In the genomic region with DNA sequence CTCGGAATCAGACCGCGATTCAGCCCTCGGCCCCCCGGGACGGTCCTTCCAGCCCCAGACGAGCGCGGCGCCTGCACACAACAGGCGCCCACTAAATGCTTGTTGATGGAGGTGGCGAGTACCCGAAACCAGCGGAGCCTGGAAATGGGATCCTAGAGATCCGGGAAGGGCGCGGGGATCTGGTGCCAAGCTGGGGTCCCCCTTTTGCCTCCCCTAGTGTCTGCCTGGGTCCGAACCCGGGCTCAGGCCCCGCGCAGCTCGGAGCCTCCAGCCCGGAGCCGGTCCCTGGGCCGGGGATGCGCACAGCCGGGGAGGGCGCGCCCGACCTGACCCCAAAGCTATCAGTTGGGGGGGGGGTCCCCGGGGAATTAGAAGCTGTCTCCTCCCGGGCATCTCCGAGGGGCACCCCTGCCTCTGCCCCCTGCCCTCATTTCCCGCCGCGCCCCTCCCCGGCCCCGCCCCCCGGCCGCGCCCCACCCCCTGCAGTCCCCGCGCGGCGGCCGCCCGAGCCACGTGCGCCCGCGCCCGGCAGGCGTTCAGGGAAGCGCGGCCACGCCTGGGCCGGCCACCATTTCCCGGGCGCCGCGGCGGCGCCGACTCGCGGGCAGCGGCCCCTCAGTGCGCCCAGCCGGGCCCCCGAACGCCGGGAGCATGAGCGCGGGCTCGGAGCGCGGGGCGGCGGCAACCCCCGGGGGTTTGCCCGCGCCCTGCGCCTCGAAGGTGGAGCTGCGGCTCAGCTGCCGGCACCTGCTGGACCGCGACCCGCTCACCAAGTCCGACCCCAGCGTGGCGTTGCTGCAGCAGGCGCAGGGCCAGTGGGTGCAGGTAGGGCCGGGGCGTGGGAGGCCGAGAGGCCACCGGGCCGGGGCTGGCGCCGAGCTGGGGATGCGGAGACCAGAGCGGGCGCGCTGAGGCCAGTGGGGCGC, we compare ENCODE assay signal across 8 cellular contexts. TPM values are rescaled to one million over a fixed set of nuclear protein-coding genes. Genes with fewer than 3 reads are reported as not detected.
DNase-seq lines count a peak whose midpoint lies in the region; ATAC-seq, FAIRE-seq and TF ChIP-seq lines count a peak whose summit lies in the region.

A gene (plus strand): TSS at position 512 of the 926 bp plus-strand sequence. CDS start 140 bp downstream, at position 652.

- no peaks in the 10 kb centered on the region for H3K36me3 ChIP-seq in bronchial epithelial cell (ENCODE audit: control insufficient read depth, insufficient read depth, low read length)

- in situ Hi-C loops in KBM-7 (cut with MboI; ENCODE audit: low pct_unique_long_range_greater_than_20kb, low sequenced_read_pairs) = no loop called here

- TF ChIP-seq CTCF in GM12864 (IDR thresholded peaks at IDR 0.05; ENCODE audit: low read depth, low read length, missing control alignments) (no peak), bronchial epithelial cell (IDR thresholded peaks at IDR 0.05; ENCODE audit: insufficient read depth, low read length, severe bottlenecking) (no peak), lower leg skin (IDR thresholded peaks at IDR 0.05) (no peak)

- no peaks in the 10 kb centered on the region for H3K4me1 Mint-ChIP-seq in natural killer cell treated with Interleukin-12 subunit alpha and Interleukin-12 subunit beta and Interleukin-15 and Interleukin-18, amount 100 ng/mL, for 72 hours (ENCODE audit: low read depth in 2 of 2)

- no peaks in the 10 kb centered on the region for H3K36me3 Mint-ChIP-seq in natural killer cell treated with Interleukin-12 subunit alpha and Interleukin-12 subunit beta and Interleukin-15 and Interleukin-18, amount 100 ng/mL, for 72 hours

- no peak for TF ChIP-seq POLR2A in lower leg skin (IDR thresholded peaks at IDR 0.05)

- intact Hi-C loops in lower leg skin (cut with DNase I; ENCODE audit: low total_unique reads) = no loop called here

- peak in 1 of 2 donors; percentile 26 for ATAC-seq in natural killer cell treated with Interleukin-12 subunit alpha and Interleukin-12 subunit beta and Interleukin-15 and Interleukin-18, amount 100 ng/mL, for 72 hours
- no peak for ATAC-seq in GM18502 (IDR thresholded peaks at IDR 0.05; ENCODE audit: poor library complexity, unreplicated experiment)

- no peak for DNase-seq in GM12864 (ENCODE audit: low read depth)
- peak; percentile 45 for DNase-seq in KBM-7
- DNase-seq in bronchial epithelial cell (ENCODE audit: low read depth) = no peak
- no peak for DNase-seq in natural killer cell treated with Interleukin-12 subunit alpha and Interleukin-12 subunit beta and Interleukin-15 and Interleukin-18, amount 100 ng/mL, for 72 hours (ENCODE audit: low spot score)
- no peak for DNase-seq in HuH-7 (ENCODE audit: low spot score)
- no peak for DNase-seq in SIG-M5 (lab: John Stamatoyannopoulos, UW)
- no peak for DNase-seq in lower leg skin (ENCODE audit: low spot score in 2 of 2)

- no peak for FAIRE-seq in bronchial epithelial cell (lab: Jason Lieb, UNC)

- no peak within 1 kb of the TSS for H3K27ac Mint-ChIP-seq in natural killer cell treated with Interleukin-12 subunit alpha and Interleukin-12 subunit beta and Interleukin-15 and Interleukin-18, amount 100 ng/mL, for 72 hours

- H3K27me3 ChIP-seq in bronchial epithelial cell (ENCODE audit: control insufficient read depth, insufficient read depth, low read length) = peaks cover 9% of the 10 kb centered on the region

- WGBS in lower leg skin, 2 donors = 3% methylated on average over 37 to 49 of the region's 105 CpGs

- H3K4me3 ChIP-seq in GM12864 (ENCODE audit: low read depth, low read length) (peak within 1 kb of the TSS; percentile 60), bronchial epithelial cell (ENCODE audit: low read depth, low read length) (peak within 1 kb of the TSS; percentile 23), lower leg skin (ENCODE audit: low read depth, poor library complexity, severe bottlenecking) (no peak within 1 kb of the TSS)

- peaks cover 7 to 16% of the 10 kb centered on the region in 2 donors for H3K27me3 Mint-ChIP-seq in natural killer cell treated with Interleukin-12 subunit alpha and Interleukin-12 subunit beta and Interleukin-15 and Interleukin-18, amount 100 ng/mL, for 72 hours

- no peaks in the 10 kb centered on the region for H3K9me3 Mint-ChIP-seq in natural killer cell treated with Interleukin-12 subunit alpha and Interleukin-12 subunit beta and Interleukin-15 and Interleukin-18, amount 100 ng/mL, for 72 hours

- H3K4me3 Mint-ChIP-seq in natural killer cell treated with Interleukin-12 subunit alpha and Interleukin-12 subunit beta and Interleukin-15 and Interleukin-18, amount 100 ng/mL, for 72 hours = peak within 1 kb of the TSS; percentile 27

RNA-seq across cellular contexts. Expression of the gene that starts here (rescaled TPM):
- total RNA-seq in bronchial epithelial cell (0.38 and 1.1 TPM in 2 replicates), lower leg skin (1 to 10 TPM; 1.1 to 3.3 (median 2.5) TPM)
- total RNA-seq in natural killer cell treated with Interleukin-12 subunit alpha and Interleukin-12 subunit beta and Interleukin-15 and Interleukin-18, amount 100 ng/mL, for 72 hours = 1 to 10 TPM in 1 of 2 donors, under 1 TPM in 1; 0.81 to 4.2 TPM
